ENCODE assay signal across 1 cellular context in genomic region chr19:50722248-50723013, GRCh38.
A peak's percentile ranks its signal among the peaks of the same experiment; 100 is the strongest.
TF ChIP-seq lines count a peak whose summit lies in the region.

No MANE protein-coding gene starts in this region.

TF ChIP-seq in H1, 55 proteins besides CTCF, POLR2A, EP300 and RAD21:
- TF ChIP-seq KDM1A (IDR thresholded peaks at IDR 0.05; ENCODE audit: borderline replicate concordance, low read length) = no peak
- TF ChIP-seq EZH2 (IDR thresholded peaks at IDR 0.05; ENCODE audit: low read depth, low read length, severe bottlenecking) = peak; percentile 28
